Comparison of ENCODE assay signal across 7 cellular contexts in genomic region chr14:66493750-66494149, GRCh38. TPM values are rescaled to one million over a fixed set of nuclear protein-coding genes. Genes with fewer than 3 reads are reported as not detected.
"Had no signal": no experiment of that assay in that cellular context is flagged by ENCODE, and none has a peak within 500 bp of the region (broad histone marks: within the 10 kb centered on the region; RNA-seq: fewer than 3 reads in every experiment).

No MANE protein-coding gene starts in this region.

- DNase-seq: H9, HCEC 1CT, KBM-7 had no signal

- ATAC-seq: GM23338, HepG2 had no signal

RNA-seq across cellular contexts. Expression of gene CCDC196, which starts 7.6 kb away (rescaled TPM):
- polyA plus RNA-seq: H1, HepG2, IgD-negative memory B cell had no signal
